In genomic region chr12:46160981-46161690, GRCh38 we compare ENCODE assay signal across 15 cellular contexts.
A peak's percentile ranks its signal among the peaks of the same experiment; 100 is the strongest.
DNase-seq lines count a peak whose midpoint lies in the region; ATAC-seq and TF ChIP-seq lines count a peak whose summit lies in the region.
"Had no signal": no experiment of that assay in that cellular context is flagged by ENCODE, and none has a peak within 500 bp of the region (broad histone marks: within the 10 kb centered on the region; RNA-seq: fewer than 3 reads in every experiment).

No MANE protein-coding gene starts in this region.

- H3K27me3 ChIP-seq in cardiac muscle cell (no peaks in the 10 kb centered on the region), mammary epithelial cell (ENCODE audit: insufficient read depth, low read length) (no peaks in the 10 kb centered on the region), parathyroid adenoma (ENCODE audit: control insufficient read depth, insufficient read depth, low read length) (no peaks in the 10 kb centered on the region)
- H3K27me3 ChIP-seq: pancreas, upper lobe of left lung had no signal

- in situ Hi-C loops in mammary epithelial cell (cut with MboI; ENCODE audit: low sequenced_read_pairs in 2 of 2): loop anchor here in 1 of 2 donors (25.0 kb wide), 2 partner anchors 776 to 851 kb away; no protein-coding TSS in a partner anchor

- H3K79me2 ChIP-seq in mammary epithelial cell (ENCODE audit: insufficient read depth, low read length) (no peaks in the 10 kb centered on the region), parathyroid adenoma (no peaks in the 10 kb centered on the region)

- no TSS peak for BruUV-seq in mammary epithelial cell (replicated peaks; lab: Mats Ljungman, UMichigan)

- dilution Hi-C loops in mammary epithelial cell (cut with HindIII; ENCODE audit: low sequenced_read_pairs): loop anchor here (10.0 kb wide), 1 partner anchor 254 kb away; no protein-coding TSS in a partner anchor

- no peaks in the 10 kb centered on the region for H3K36me3 ChIP-seq in cardiac muscle cell
- H3K36me3 ChIP-seq in mammary epithelial cell (ENCODE audit: insufficient read depth, low read length): no peaks in the 10 kb centered on the region
- peaks cover under 1% of the 10 kb centered on the region for H3K36me3 ChIP-seq in parathyroid adenoma (ENCODE audit: control insufficient read depth, insufficient read depth, low read length)
- H3K36me3 ChIP-seq in urinary bladder (ENCODE audit: insufficient read depth): no peaks in the 10 kb centered on the region
- H3K36me3 ChIP-seq: pancreas, upper lobe of left lung had no signal

- no peak for ATAC-seq in GM18520 (IDR thresholded peaks at IDR 0.05; ENCODE audit: unreplicated experiment)

- WGBS in mammary epithelial cell (ENCODE audit: low coverage, missing lambda C conversion rate): 88% methylated on average over 4 of the region's 4 CpGs
- WGBS in urinary bladder: 80% methylated on average over 4 of the region's 4 CpGs

- H3K4me2 ChIP-seq in mammary epithelial cell (ENCODE audit: insufficient read depth, low read depth, low read length): no peak overlapping the region
- H3K4me2 ChIP-seq in parathyroid adenoma (ENCODE audit: low read length): peak overlapping the region; percentile 52

- no peaks in the 10 kb centered on the region for H3K9me3 ChIP-seq in cardiac muscle cell (ENCODE audit: low read depth)
- H3K9me3 ChIP-seq in mammary epithelial cell (replicated peaks; ENCODE audit: insufficient read depth, low read length): peaks cover 2% of the 10 kb centered on the region
- H3K9me3 ChIP-seq in parathyroid adenoma (ENCODE audit: control insufficient read depth, low read length): no peaks in the 10 kb centered on the region
- H3K9me3 ChIP-seq: pancreas, upper lobe of left lung had no signal

- no peak overlapping the region for H3K4me3 ChIP-seq in cardiac muscle cell
- no peak overlapping the region for H3K4me3 ChIP-seq in mammary epithelial cell (replicated peaks in 1 of 3; ENCODE audit: insufficient read depth in 1 of 3, low read depth in 2 of 3, low read length in 3 of 3)
- H3K4me3 ChIP-seq in parathyroid adenoma (ENCODE audit: low read depth, low read length): no peak overlapping the region
- H3K4me3 ChIP-seq in urinary bladder (ENCODE audit: low read depth, low read length): no peak overlapping the region
- H3K4me3 ChIP-seq: pancreas, upper lobe of left lung had no signal

- H2AFZ ChIP-seq in mammary epithelial cell (ENCODE audit: low read depth, low read length) (peak overlapping the region; percentile 67), parathyroid adenoma (peak overlapping the region; percentile 61)

- TF ChIP-seq CTCF in cardiac muscle cell (IDR thresholded peaks at IDR 0.05; ENCODE audit: low read depth, low read length) (no peak), mammary epithelial cell (conservative IDR thresholded peaks at IDR 0.05 in 1 of 2, IDR thresholded peaks at IDR 0.05 in 1 of 2; ENCODE audit: extremely low read depth in 1 of 2, insufficient read depth in 1 of 2, low read depth in 1 of 2, low read length in 2 of 2) (no peak), parathyroid adenoma (IDR thresholded peaks at IDR 0.05) (no peak)

- H3K4me1 ChIP-seq in cardiac muscle cell (ENCODE audit: low read depth) (peaks cover 20% of the 10 kb centered on the region), mammary epithelial cell (ENCODE audit: insufficient read depth, low read length) (peaks cover 30% of the 10 kb centered on the region), parathyroid adenoma (peaks cover 48% of the 10 kb centered on the region), urinary bladder (ENCODE audit: insufficient read depth) (no peaks in the 10 kb centered on the region)
- H3K4me1 ChIP-seq: pancreas had no signal

- H3K27ac ChIP-seq in cardiac muscle cell: peak overlapping the region; percentile 92
- peak overlapping the region; percentile 16 for H3K27ac ChIP-seq in mammary epithelial cell (ENCODE audit: insufficient read depth, low read depth, low read length)
- H3K27ac ChIP-seq in parathyroid adenoma: peak overlapping the region; percentile 92
- peak overlapping the region; percentile 28 for H3K27ac ChIP-seq in urinary bladder (ENCODE audit: low read depth)
- H3K27ac ChIP-seq: pancreas had no signal

- CTCF ChIA-PET in mammary epithelial cell (lab: Charles Lee; ENCODE audit: low non-redundant PET): no interaction called here

- H4K20me1 ChIP-seq in mammary epithelial cell (ENCODE audit: insufficient read depth, low read length): no peaks in the 10 kb centered on the region

- H3K9ac ChIP-seq in mammary epithelial cell (ENCODE audit: insufficient read depth, low read length) (no peak overlapping the region), parathyroid adenoma (no peak overlapping the region)

- intact Hi-C loops in cardiac septum (cut with DNase I): no loop called here
- intact Hi-C loops in mammary epithelial cell (cut with micrococcal nuclease): no loop called here

- DNase-seq in cardiac muscle cell (ENCODE audit: low read depth in 1 of 2, low spot score in 1 of 2): no peak
- no peak for DNase-seq in cardiac septum (ENCODE audit: low spot score)
- no peak for DNase-seq in mammary epithelial cell
- no peak for DNase-seq in D341Med (ENCODE audit: low spot score)
- no peak for DNase-seq in stimulated activated CD4-positive, alpha-beta T cell treated with anti-CD3 and anti-CD28 coated beads, Interleukin-2, amount 100 ng/mL, for 24 hours
- DNase-seq: activated CD4-positive, CD25-positive, alpha-beta regulatory T cell treated with anti-CD3 and anti-CD28 coated beads, Interleukin-2, amount 50 U/mL, for 72 hours; CD4-positive, CD25-positive, alpha-beta regulatory T cell; DMS53; glutamatergic neuron; pancreas; SHP77 had no signal

Comparison
In these comparisons a context has a peak if more than half of its experiments do, and no peak if none do; other contexts are left out.
1. H3K27ac ChIP-seq: peak in every context shown above with its lines; median percentile 92 in cardiac muscle cell; 92 in parathyroid adenoma; 28 in urinary bladder; 16 in mammary epithelial cell.